In the genomic region with DNA sequence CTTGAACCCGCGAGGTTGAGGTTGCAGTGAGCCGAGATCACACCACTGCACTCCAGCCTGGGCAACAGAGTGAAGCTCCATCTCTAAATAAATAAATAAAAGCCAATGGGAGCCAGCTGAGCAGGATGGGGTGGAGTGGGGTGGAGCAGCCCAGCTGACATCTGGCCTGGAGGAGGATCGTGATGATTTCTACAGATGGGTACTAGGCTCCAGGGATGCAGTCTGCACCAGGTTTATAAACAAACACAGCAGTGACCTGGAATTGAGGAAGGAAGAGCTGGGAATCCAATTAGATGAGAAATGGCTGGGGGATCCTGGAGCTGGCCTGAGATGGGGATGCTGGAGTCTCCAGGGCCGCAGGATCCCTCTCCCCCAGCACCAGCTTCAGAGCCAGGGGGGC, we compare ENCODE assay signal across 31 cellular contexts. TPM values are rescaled to one million over a fixed set of nuclear protein-coding genes. Genes with fewer than 3 reads are reported as not detected.
DNase-seq lines count a peak whose midpoint lies in the region; ATAC-seq, FAIRE-seq and TF ChIP-seq lines count a peak whose summit lies in the region.
"Had no signal": no experiment of that assay in that cellular context is flagged by ENCODE, and none has a peak within 500 bp of the region (broad histone marks: within the 10 kb centered on the region; RNA-seq: fewer than 3 reads in every experiment).

No MANE protein-coding gene starts in this region.

- no peaks in the 10 kb centered on the region for H4K20me1 ChIP-seq in BLaER1 treated with 17β-estradiol and CSF1 and Interleukin-3, amounts not matched to agents 10 nM and 100 nM
- no peaks in the 10 kb centered on the region for H4K20me1 ChIP-seq in H1 (replicated peaks in 1 of 2; ENCODE audit: control insufficient read depth in 1 of 2, insufficient read depth in 2 of 2, low read length in 2 of 2)

- no peak overlapping the region for H3K56ac ChIP-seq in H1 (replicated peaks; ENCODE audit: insufficient read length, low read depth, low read length)

- H3K9ac ChIP-seq in BLaER1 treated with 17β-estradiol and CSF1 and Interleukin-3, amounts not matched to agents 10 nM and 100 nM: no peak overlapping the region
- no peak overlapping the region for H3K9ac ChIP-seq in H1 (replicated peaks in 1 of 4; ENCODE audit: extremely low read depth in 1 of 4, low read depth in 3 of 4, low read length in 3 of 4)

- H3K79me1 ChIP-seq in H1 (ENCODE audit: low read depth, low read length): no peaks in the 10 kb centered on the region

- CTCF ChIA-PET in H1 (lab: Charles Lee; ENCODE audit: partially characterized antibody): interaction anchor here (0.6 to 3.1 kb wide), 10 partner anchors 13 to 68 kb away, joined by 3 to 23 read pairs (median 4); no protein-coding TSS in a partner anchor

- no peak for ATAC-seq in sciatic nerve
- ATAC-seq: activated naive CD4-positive, alpha-beta T cell treated with anti-CD3 and anti-CD28 coated beads, Interleukin-2, amount 50 U/mL, for 72 hours; lower lobe of right lung; natural killer cell had no signal

- H4K5ac ChIP-seq in H1 (ENCODE audit: insufficient read length, low read depth, low read length): no peak overlapping the region

- H3K4me3 ChIP-seq in BLaER1 treated with 17β-estradiol and CSF1 and Interleukin-3, amounts not matched to agents 10 nM and 100 nM: no peak overlapping the region
- H3K4me3 ChIP-seq in H1 (ENCODE audit: extremely low read depth in 1 of 4, insufficient read depth in 2 of 4, low read depth in 3 of 4, low read length in 4 of 4): no peak overlapping the region
- H3K4me3 ChIP-seq: breast epithelium, lower lobe of right lung, PC-9 had no signal

- peak overlapping the region in 7 of 11 experiments; percentile 18 to 51 (median 36); a peak in 9 of 22 replicates for H3K4me2 ChIP-seq in BLaER1 treated with 17β-estradiol and CSF1 and Interleukin-3, amounts not matched to agents 10 nM and 100 nM
- H3K4me2 ChIP-seq in H1 (ENCODE audit: insufficient read depth in 1 of 2, low read depth in 2 of 2, low read length in 2 of 2): no peak overlapping the region
- H3K4me2 ChIP-seq: PC-9 had no signal

- H3K36me3 ChIP-seq in BLaER1 treated with 17β-estradiol and CSF1 and Interleukin-3, amounts not matched to agents 10 nM and 100 nM: no peaks in the 10 kb centered on the region
- H3K36me3 ChIP-seq in H1 (ENCODE audit: control insufficient read depth in 2 of 4, insufficient read depth in 4 of 4, low read length in 3 of 4): no peaks in the 10 kb centered on the region
- H3K36me3 ChIP-seq: breast epithelium, lower lobe of right lung had no signal

- H3K27ac ChIP-seq in BLaER1 treated with 17β-estradiol and CSF1 and Interleukin-3, amounts not matched to agents 10 nM and 100 nM: 0 out of 22 replicates have a peak overlapping the region, but pooled peaks of 1 of the 11 experiments have one; percentile 28
- H3K27ac ChIP-seq in H1 (ENCODE audit: low read depth, low read length): no peak overlapping the region
- H3K27ac ChIP-seq: breast epithelium, lower lobe of right lung, PC-9 had no signal

- intact Hi-C loops in sciatic nerve (cut with DNase I): no loop called here

- no peak overlapping the region for H2BK5ac ChIP-seq in H1 (ENCODE audit: low read depth, low read length)

- H2AK5ac ChIP-seq in H1 (ENCODE audit: low read depth, low read length): no peak overlapping the region

- no peak for TF ChIP-seq EP300 in H1 (IDR thresholded peaks at IDR 0.05; ENCODE audit: borderline replicate concordance in 1 of 2, low read depth in 2 of 2, low read length in 2 of 2)

- H3K23ac ChIP-seq in H1 (ENCODE audit: insufficient read length): no peak overlapping the region

- no peak for TF ChIP-seq CTCF in H1 (IDR thresholded peaks at IDR 0.05; ENCODE audit: control extremely low read depth in 1 of 3, insufficient read depth in 1 of 3, low read depth in 1 of 3, low read length in 3 of 3)

- no peak overlapping the region for H3K18ac ChIP-seq in H1 (ENCODE audit: extremely low read depth, low read length)

- no peak for TF ChIP-seq POLR2A in H1 (IDR thresholded peaks at IDR 0.05; ENCODE audit: control extremely low read depth in 1 of 2, low read depth in 2 of 2, low read length in 2 of 2)

- peak; percentile 73 for DNase-seq in DMS 273 treated with DMSO at 0.1 percent for 48 hours (lab: John Stamatoyannopoulos, UW)
- DNase-seq in NCI-H82 (lab: John Stamatoyannopoulos, UW): peak; percentile 95
- DNase-seq in H1 (ENCODE audit: low read depth in 1 of 2, low spot score in 2 of 2): no peak
- no peak for DNase-seq in stimulated activated CD4-positive, alpha-beta T cell treated with anti-CD3 and anti-CD28 coated beads, Interleukin-4, amount 100 ng/mL, for 1 hour
- no peak for DNase-seq in pons (ENCODE audit: low spot score)
- no peak for DNase-seq in sciatic nerve (ENCODE audit: low spot score)
- DNase-seq: activated CD4-positive, alpha-beta T cell treated with anti-CD3 and anti-CD28 coated beads, Interleukin-2, amount 50 U/mL, for 4 hours; activated CD8-positive, alpha-beta memory T cell treated with anti-CD3 and anti-CD28 coated beads, Interleukin-2, amount 50 U/mL, for 4 hours; effector CD4-positive, alpha-beta T cell; GDM1; H7; kidney; lower lobe of right lung; natural killer cell; NCI-H1092; NCI-H2029; NK-92 treated with Interleukin-12 subunit alpha and Interleukin-12 subunit beta, amount 100 ng/mL, for 24 hours; retina; SIG-M5; stimulated activated CD4-positive, alpha-beta T cell treated with anti-CD3 and anti-CD28 coated beads, Interleukin-2, amount 100 ng/mL, for 24 hours had no signal

- 96% methylated on average over 5 of the region's 5 CpGs; no CpG with 5 or more reads in 1 of the 2 experiments for WGBS in H1 (ENCODE audit: extremely low coverage in 1 of 2, insufficient coverage in 1 of 2, insufficient read length in 1 of 2, insufficient replicate concordance in 2 of 2, low coverage in 1 of 2, low lambda C conversion rate in 2 of 2, missing lambda C conversion rate in 1 of 2), 2 experiments

- H2AFZ ChIP-seq in H1 (ENCODE audit: low read length): no peak overlapping the region
- H2AFZ ChIP-seq: PC-9 had no signal

- H2BK15ac ChIP-seq in H1 (ENCODE audit: low read length): no peak overlapping the region

- H2BK20ac ChIP-seq in H1 (ENCODE audit: low read length): 0 out of 2 replicates have a peak overlapping the region, but pooled peaks have one; percentile 61

- TF ChIP-seq RAD21 in H1 (IDR thresholded peaks at IDR 0.05 in 1 of 2, conservative IDR thresholded peaks at IDR 0.05 in 1 of 2; ENCODE audit: low read depth in 2 of 2, low read length in 2 of 2): no peak

- no peak overlapping the region for H2BK120ac ChIP-seq in H1 (replicated peaks; ENCODE audit: low read depth, low read length)

- POLR2A ChIA-PET in H1 (lab: Charles Lee; ENCODE audit: partially characterized antibody): interaction anchor here (1.4 kb wide), 1 partner anchor 12 kb away, joined by 5 read pairs; no protein-coding TSS in a partner anchor

- no peaks in the 10 kb centered on the region for H3K79me2 ChIP-seq in H1 (ENCODE audit: control insufficient read depth in 1 of 2, insufficient read depth in 2 of 2, low read length in 2 of 2)

- H4K91ac ChIP-seq in H1 (replicated peaks; ENCODE audit: insufficient read length, low read length): no peak overlapping the region

- no peak overlapping the region for H2BK12ac ChIP-seq in H1 (ENCODE audit: low read depth, low read length)

- peaks cover 14 to 64% (median 58%) of the 10 kb centered on the region in 10 experiments for H3K4me1 ChIP-seq in BLaER1 treated with 17β-estradiol and CSF1 and Interleukin-3, amounts not matched to agents 10 nM and 100 nM
- peaks cover 0 to 2% (median under 1%) of the 10 kb centered on the region in 4 experiments; a peak in 1 of 7 replicates for H3K4me1 ChIP-seq in H1 (replicated peaks in 1 of 4; ENCODE audit: control insufficient read depth in 3 of 4, insufficient read depth in 4 of 4, low read length in 3 of 4)

- H3K27me3 ChIP-seq in BLaER1 treated with 17β-estradiol and CSF1 and Interleukin-3, amounts not matched to agents 10 nM and 100 nM: peaks cover 0 to 5% (median 0%) of the 10 kb centered on the region in 11 experiments; a peak in 3 of 22 replicates
- no peaks in the 10 kb centered on the region for H3K27me3 ChIP-seq in H1 (replicated peaks in 1 of 4; ENCODE audit: control insufficient read depth in 3 of 4, extremely low read depth in 1 of 4, insufficient read depth in 3 of 4, low read length in 3 of 4)
- H3K27me3 ChIP-seq: breast epithelium had no signal

- H3K14ac ChIP-seq in H1 (ENCODE audit: insufficient read length): no peak overlapping the region

- peaks cover 5 to 13% (median 8%) of the 10 kb centered on the region in 11 experiments; a peak in 16 of 22 replicates for H3K9me3 ChIP-seq in BLaER1 treated with 17β-estradiol and CSF1 and Interleukin-3, amounts not matched to agents 10 nM and 100 nM (replicated peaks in 1 of 11)
- H3K9me3 ChIP-seq in H1 (ENCODE audit: insufficient read depth in 2 of 2, low read depth in 1 of 2, low read length in 1 of 2): no peaks in the 10 kb centered on the region; a peak in 1 of 4 replicates

- no peak overlapping the region for H3K4ac ChIP-seq in H1 (replicated peaks; ENCODE audit: insufficient read length, low read depth, low read length)

- no peak for FAIRE-seq in H1 (lab: Jason Lieb, UNC)
- FAIRE-seq: kidney, TTC549 had no signal

- H4K8ac ChIP-seq in H1 (ENCODE audit: extremely low read depth, insufficient read depth, low read length): no peak overlapping the region; the same call in 1 of the 2 replicates

- H3K23me2 ChIP-seq in H1 (ENCODE audit: low read depth, low read length): no peaks in the 10 kb centered on the region; the same call in 1 of the 2 replicates

RNA-seq across cellular contexts. Expression of gene GRIFIN, which starts 7.3 kb away (rescaled TPM):
- not detected in 2 replicates for total RNA-seq in H1 (2021; fragmentation: NEBNext Ultra II Directional; extraction: Animal tissue kit (Norgen Biotek cat#: 25700))
- not detected in 2 replicates for polyA plus RNA-seq in H1 (2011; rRNA removed)
- not detected for polyA plus RNA-seq in H1 (2011; cell fraction: cytosol; rRNA removed)
- not detected for polyA plus RNA-seq in H1 (2011; cell fraction: nucleus; rRNA removed)
- polyA plus RNA-seq in H1 (2012, experiment 1 of 2): not detected in 4 replicates
- not detected for polyA plus RNA-seq in H1 (2012, experiment 2 of 2)
- not detected for polyA plus RNA-seq in H1 (2013, experiment 1 of 2)
- not detected for polyA plus RNA-seq in H1 (2013, experiment 2 of 2)
- polyA minus RNA-seq in H1 (2011; rRNA and poly(A)+ RNA removed): not detected in 2 replicates
- polyA minus RNA-seq in H1 (2011; cell fraction: cytosol; rRNA and poly(A)+ RNA removed): not detected
- polyA minus RNA-seq in H1 (2011; cell fraction: nucleus; rRNA and poly(A)+ RNA removed): not detected
- total RNA-seq in sciatic nerve: not detected
- total RNA-seq: activated naive CD4-positive, alpha-beta T cell treated with anti-CD3 and anti-CD28 coated beads, Interleukin-2, amount 50 U/mL, for 72 hours; activated T-helper 2 cell treated with anti-CD3 and anti-CD28 coated beads, Interferon-gamma antibody, Interleukin-2, Interleukin-4, amounts not matched to agents 10 μg/mL and 5 μg/mL and 100 μg/mL, durations not matched to agents 14 hours and 24 hours and 36 hours; breast epithelium; CD4-positive, CD25-positive, alpha-beta regulatory T cell; glomerular endothelial cell; H7; kidney; lower lobe of right lung; natural killer cell; omental fat pad; PC-9; subcutaneous adipose tissue; T-helper 1 cell treated with Interleukin-12 subunit alpha and Interleukin-12 subunit beta and Interleukin-4 antibody, amounts not matched to agents 30 ng/mL and 1 ng/mL, for 36 hours had no signal
- polyA plus RNA-seq: CD4-positive, CD25-positive, alpha-beta regulatory T cell had no signal

RNA-seq across cellular contexts. Expression of gene LFNG, which starts 36.1 kb away (rescaled TPM):
- 28.9 and 31.6 TPM in 2 replicates for total RNA-seq in H1 (2021; fragmentation: NEBNext Ultra II Directional; extraction: Animal tissue kit (Norgen Biotek cat#: 25700))
- 35.6 and 53.0 TPM in 2 replicates for polyA plus RNA-seq in H1 (2011; rRNA removed)
- polyA plus RNA-seq in H1 (2011; cell fraction: cytosol; rRNA removed): 34.6 TPM
- polyA plus RNA-seq in H1 (2011; cell fraction: nucleus; rRNA removed): 59.9 TPM
- polyA plus RNA-seq in H1 (2012, experiment 1 of 2): 25.2 to 37.3 TPM (median 35.0 TPM) in 4 replicates
- polyA plus RNA-seq in H1 (2012, experiment 2 of 2): 31.6 TPM
- polyA plus RNA-seq in H1 (2013, experiment 1 of 2): 26.6 TPM
- 29.4 TPM for polyA plus RNA-seq in H1 (2013, experiment 2 of 2)
- polyA minus RNA-seq in H1 (2011; rRNA and poly(A)+ RNA removed): 15.4 and 17.4 TPM in 2 replicates
- 36.6 TPM for polyA minus RNA-seq in H1 (2011; cell fraction: cytosol; rRNA and poly(A)+ RNA removed)
- 37.5 TPM for polyA minus RNA-seq in H1 (2011; cell fraction: nucleus; rRNA and poly(A)+ RNA removed)
- 20.1 TPM for total RNA-seq in sciatic nerve

Comparison
In these comparisons a context has a peak if more than half of its experiments do, and no peak if none do; other contexts are left out.
1. H3K4me2 ChIP-seq: peak in BLaER1 treated with 17β-estradiol and CSF1 and Interleukin-3, amounts not matched to agents 10 nM and 100 nM (7 of 11); none in H1 (0 of 2).
2. DNase-seq: peak in DMS 273 treated with DMSO at 0.1 percent for 48 hours (single experiment) and NCI-H82 (single experiment); none in H1 (0 of 2), stimulated activated CD4-positive, alpha-beta T cell treated with anti-CD3 and anti-CD28 coated beads, Interleukin-4, amount 100 ng/mL, for 1 hour (single experiment), pons (single experiment) and sciatic nerve (single experiment).